13 cellular contexts compared by ENCODE assay signal in genomic region chr7:22346383-22347107, GRCh38. TPM values are rescaled to one million over a fixed set of nuclear protein-coding genes. Genes with fewer than 3 reads are reported as not detected.
DNase-seq lines count a peak whose midpoint lies in the region; ATAC-seq and TF ChIP-seq lines count a peak whose summit lies in the region.
"Had no signal": no experiment of that assay in that cellular context is flagged by ENCODE, and none has a peak within 500 bp of the region (broad histone marks: within the 10 kb centered on the region; RNA-seq: fewer than 3 reads in every experiment).

No MANE protein-coding gene starts in this region.

- ATAC-seq in Right ventricle myocardium superior (ENCODE audit: poor library complexity) (peak; percentile 36), heart right ventricle (no peak), upper lobe of right lung (peak; percentile 91), GM19035 (IDR thresholded peaks at IDR 0.05; ENCODE audit: unreplicated experiment) (no peak)
- ATAC-seq: activated CD4-positive, CD25-positive, alpha-beta regulatory T cell treated with anti-CD3 and anti-CD28 coated beads, Interleukin-2, amount 50 U/mL, for 24 hours; activated T-cell treated with anti-CD3 and anti-CD28 coated beads, Interleukin-2, amount 50 U/mL, for 72 hours had no signal

- WGBS in heart right ventricle, 2 donors, result 57 to 62% methylated on average over 2 of the region's 2 CpGs

- no peak for DNase-seq in Right ventricle myocardium superior
- DNase-seq in heart right ventricle, result no peak
- DNase-seq in NCI-H748 (lab: John Stamatoyannopoulos, UW; ENCODE audit: unreplicated experiment), result peak; percentile 56
- DNase-seq in germinal center (ENCODE audit: low spot score), result peak; percentile 26
- DNase-seq in upper lobe of right lung, result no peak
- no peak for DNase-seq in cardiac septum (ENCODE audit: low spot score)
- no peak for DNase-seq in SK-N-DZ (ENCODE audit: low spot score)
- DNase-seq: activated T-cell treated with anti-CD3 and anti-CD28 coated beads, Interleukin-2, amount 50 U/mL, for 72 hours; aorta; DMS79 treated with DMSO at 0.1 percent for 48 hours; occipital lobe had no signal

- H3K27ac ChIP-seq in heart right ventricle (no peak overlapping the region), upper lobe of right lung (no peak overlapping the region)

- H3K9me3 ChIP-seq in heart right ventricle, result no peaks in the 10 kb centered on the region
- H3K9me3 ChIP-seq in upper lobe of right lung, result no peaks in the 10 kb centered on the region

- H3K27me3 ChIP-seq in heart right ventricle, result no peaks in the 10 kb centered on the region
- H3K27me3 ChIP-seq in upper lobe of right lung, result no peaks in the 10 kb centered on the region

- no peaks in the 10 kb centered on the region for H3K36me3 ChIP-seq in heart right ventricle
- no peaks in the 10 kb centered on the region for H3K36me3 ChIP-seq in upper lobe of right lung

- H3K4me1 ChIP-seq in heart right ventricle, result peaks cover 0 to 13% (median 5%) of the 10 kb centered on the region in 9 donors
- H3K4me1 ChIP-seq in upper lobe of right lung, result no peaks in the 10 kb centered on the region

- no peak for TF ChIP-seq CTCF in heart right ventricle (IDR thresholded peaks at IDR 0.05)
- no peak for TF ChIP-seq CTCF in upper lobe of right lung (IDR thresholded peaks at IDR 0.05)

- intact Hi-C loops in Right ventricle myocardium superior (cut with DNase I), result no loop called here
- intact Hi-C loops in heart right ventricle (cut with DNase I), result loop anchor here in 1 of 10 donors (5.0 kb wide), 1 partner anchor 49 kb away; no protein-coding TSS in a partner anchor
- intact Hi-C loops in upper lobe of right lung (cut with DNase I), result no loop called here
- intact Hi-C loops in cardiac septum (cut with DNase I), result no loop called here

- H3K4me3 ChIP-seq in heart right ventricle, result no peak overlapping the region
- no peak overlapping the region for H3K4me3 ChIP-seq in upper lobe of right lung

RNA-seq across cellular contexts. Expression of gene RAPGEF5, which starts 10.4 kb away (rescaled TPM):
- 11.1 TPM for total RNA-seq in Right ventricle myocardium superior
- total RNA-seq in heart right ventricle, result 10 to 100 TPM in 9 of 10 donors, 1 to 10 TPM in 1; 9.2 to 33.3 (median 15.3) TPM
- 1 to 10 TPM; 4.3 to 5.7 TPM for polyA plus RNA-seq in heart right ventricle
- total RNA-seq in upper lobe of right lung, result 139 TPM
- 22.4 TPM for total RNA-seq in cardiac septum
- polyA plus RNA-seq in SK-N-DZ (2014; cell fraction: cytosol; rRNA removed), result 5.6 and 9.2 TPM in 2 replicates
- 5.9 and 9.2 TPM in 2 replicates for polyA plus RNA-seq in SK-N-DZ (2014; cell fraction: nucleus; rRNA removed)

Comparison
In these comparisons a context has a peak if more than half of its experiments do, and no peak if none do; other contexts are left out.
1. ATAC-seq: peak in Right ventricle myocardium superior (single experiment) and upper lobe of right lung (single experiment); none in heart right ventricle (0 of 8) and GM19035 (single experiment).
2. DNase-seq: peak in NCI-H748 (single experiment) and germinal center (single experiment); none in Right ventricle myocardium superior (single experiment), heart right ventricle (0 of 2), upper lobe of right lung (single experiment), cardiac septum (single experiment) and SK-N-DZ (single experiment).